ENCODE assay signal across 11 cellular contexts in the genomic region with DNA sequence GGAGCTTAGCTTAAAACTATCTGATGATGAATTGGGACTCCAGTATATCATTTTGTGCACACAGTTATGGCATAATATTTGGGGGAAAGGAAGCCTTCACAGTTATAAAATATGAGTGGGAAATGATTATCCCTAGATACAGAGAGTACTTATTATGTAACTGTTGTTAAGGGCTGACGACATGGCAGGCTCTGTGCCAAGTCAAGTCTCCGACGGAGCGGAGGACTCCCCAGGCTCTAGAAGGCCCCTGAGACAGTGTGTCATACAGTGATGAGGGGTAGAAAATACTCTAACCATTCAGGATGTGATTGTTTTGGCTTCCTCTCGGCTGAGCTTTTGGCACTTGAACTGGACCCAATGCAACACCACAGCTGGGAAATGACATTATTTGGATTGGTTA.
A peak's percentile ranks its signal among the peaks of the same experiment; 100 is the strongest.
DNase-seq lines count a peak whose midpoint lies in the region; ATAC-seq and TF ChIP-seq lines count a peak whose summit lies in the region.
"Had no signal": no experiment of that assay in that cellular context is flagged by ENCODE, and none has a peak within 500 bp of the region (broad histone marks: within the 10 kb centered on the region; RNA-seq: fewer than 3 reads in every experiment).

No MANE protein-coding gene starts in this region.

- peaks cover 13% of the 10 kb centered on the region for H3K36me3 Mint-ChIP-seq in WTC11

- 16 to 28% methylated on average over 5 of the region's 5 CpGs for WGBS in lung, 2 donors

- CTCF ChIA-PET in AG04449 (lab: Yijun Ruan, JAX) (interaction anchor here (0.9 to 1.2 kb wide), 3 partner anchors 13 to 326 kb away, joined by 3 to 5 read pairs (median 4); no protein-coding TSS in a partner anchor), WTC11 (lab: Charles Lee) (no interaction called here)

- H3K4me3 ChIP-seq in AG04449 (ENCODE audit: low read depth, low read length), result no peak overlapping the region
- H3K4me3 ChIP-seq in lung, result no peak overlapping the region
- H3K4me3 ChIP-seq: skin epidermis had no signal

- peaks cover 3 to 16% of the 10 kb centered on the region in 2 donors for H3K4me1 ChIP-seq in lung (ENCODE audit: control insufficient read depth in 2 of 2, insufficient read depth in 2 of 2, low read length in 2 of 2)

- in situ Hi-C loops in KBM-7 (cut with MboI; ENCODE audit: low pct_unique_long_range_greater_than_20kb, low sequenced_read_pairs), result no loop called here

- H3K27ac Mint-ChIP-seq in WTC11, result no peak overlapping the region

- DNase-seq in AG04449 (ENCODE audit: low read depth, low spot score) (peak; percentile 97), NCI-H1092 treated with DMSO at 0.1 percent for 48 hours (lab: John Stamatoyannopoulos, UW) (peak; percentile 75), lung (ENCODE audit: low spot score) (peak; percentile 67), WTC11 (ENCODE audit: low spot score) (no peak), KBM-7 (no peak)
- DNase-seq: H9, OCI-M1 had no signal

- H3K4me3 Mint-ChIP-seq in WTC11, result no peak overlapping the region
- H3K4me3 Mint-ChIP-seq: H9 had no signal

- no peaks in the 10 kb centered on the region for H3K27me3 Mint-ChIP-seq in WTC11 (ENCODE audit: low read depth)

- H3K27ac ChIP-seq in cingulate gyrus (ENCODE audit: low read depth, low read length) (peak overlapping the region; percentile 43), lung (ENCODE audit: low read depth in 1 of 2, low read length in 1 of 2) (no peak overlapping the region)

- H3K27me3 ChIP-seq in lung (ENCODE audit: control insufficient read depth, insufficient read depth), result no peaks in the 10 kb centered on the region

- H3K9me3 Mint-ChIP-seq in WTC11, result peaks cover 20% of the 10 kb centered on the region

- ATAC-seq in lung (ENCODE audit: insufficient read depth, low FRiP score) (peak; percentile 82), WTC11 (no peak), HG03045 (IDR thresholded peaks at IDR 0.05; ENCODE audit: unreplicated experiment) (no peak), GM21360 (IDR thresholded peaks at IDR 0.05; ENCODE audit: unreplicated experiment) (no peak)

- peaks cover 39% of the 10 kb centered on the region for H3K4me1 Mint-ChIP-seq in WTC11

- no peaks in the 10 kb centered on the region for H3K36me3 ChIP-seq in lung (ENCODE audit: control insufficient read depth in 2 of 2, insufficient read depth in 2 of 2, low read length in 2 of 2)

- no peaks in the 10 kb centered on the region for H3K9me3 ChIP-seq in lung (ENCODE audit: control insufficient read depth in 2 of 2, insufficient read depth in 1 of 2, low read length in 1 of 2)

- POLR2A ChIA-PET in AG04449 (lab: Yijun Ruan, JAX) (interaction anchor here (1.0 kb wide), 3 partner anchors 11 to 207 kb away, joined by 3 read pairs; no protein-coding TSS in a partner anchor), WTC11 (lab: Charles Lee) (no interaction called here)

- no peak for TF ChIP-seq CTCF in AG04449 (IDR thresholded peaks at IDR 0.05; ENCODE audit: insufficient read depth, low read length, missing control alignments)
- TF ChIP-seq CTCF in lung (IDR thresholded peaks at IDR 0.05; ENCODE audit: control extremely low read depth, extremely low read depth), result no peak
- no peak for TF ChIP-seq CTCF in WTC11 (IDR thresholded peaks at IDR 0.05)

TF ChIP-seq in WTC11, 78 proteins besides CTCF, POLR2A, EP300 and RAD21 (continues in another document):
- TF ChIP-seq, protein P1, sequence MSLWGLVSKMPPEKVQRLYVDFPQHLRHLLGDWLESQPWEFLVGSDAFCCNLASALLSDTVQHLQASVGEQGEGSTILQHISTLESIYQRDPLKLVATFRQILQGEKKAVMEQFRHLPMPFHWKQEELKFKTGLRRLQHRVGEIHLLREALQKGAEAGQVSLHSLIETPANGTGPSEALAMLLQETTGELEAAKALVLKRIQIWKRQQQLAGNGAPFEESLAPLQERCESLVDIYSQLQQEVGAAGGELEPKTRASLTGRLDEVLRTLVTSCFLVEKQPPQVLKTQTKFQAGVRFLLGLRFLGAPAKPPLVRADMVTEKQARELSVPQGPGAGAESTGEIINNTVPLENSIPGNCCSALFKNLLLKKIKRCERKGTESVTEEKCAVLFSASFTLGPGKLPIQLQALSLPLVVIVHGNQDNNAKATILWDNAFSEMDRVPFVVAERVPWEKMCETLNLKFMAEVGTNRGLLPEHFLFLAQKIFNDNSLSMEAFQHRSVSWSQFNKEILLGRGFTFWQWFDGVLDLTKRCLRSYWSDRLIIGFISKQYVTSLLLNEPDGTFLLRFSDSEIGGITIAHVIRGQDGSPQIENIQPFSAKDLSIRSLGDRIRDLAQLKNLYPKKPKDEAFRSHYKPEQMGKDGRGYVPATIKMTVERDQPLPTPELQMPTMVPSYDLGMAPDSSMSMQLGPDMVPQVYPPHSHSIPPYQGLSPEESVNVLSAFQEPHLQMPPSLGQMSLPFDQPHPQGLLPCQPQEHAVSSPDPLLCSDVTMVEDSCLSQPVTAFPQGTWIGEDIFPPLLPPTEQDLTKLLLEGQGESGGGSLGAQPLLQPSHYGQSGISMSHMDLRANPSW (CRISPR knock-in tag; conservative IDR thresholded peaks at IDR 0.05; ENCODE audit: low read depth), result no peak
- TF ChIP-seq, protein P2, sequence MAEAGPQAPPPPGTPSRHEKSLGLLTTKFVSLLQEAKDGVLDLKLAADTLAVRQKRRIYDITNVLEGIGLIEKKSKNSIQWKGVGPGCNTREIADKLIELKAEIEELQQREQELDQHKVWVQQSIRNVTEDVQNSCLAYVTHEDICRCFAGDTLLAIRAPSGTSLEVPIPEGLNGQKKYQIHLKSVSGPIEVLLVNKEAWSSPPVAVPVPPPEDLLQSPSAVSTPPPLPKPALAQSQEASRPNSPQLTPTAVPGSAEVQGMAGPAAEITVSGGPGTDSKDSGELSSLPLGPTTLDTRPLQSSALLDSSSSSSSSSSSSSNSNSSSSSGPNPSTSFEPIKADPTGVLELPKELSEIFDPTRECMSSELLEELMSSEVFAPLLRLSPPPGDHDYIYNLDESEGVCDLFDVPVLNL (CRISPR knock-in tag; IDR thresholded peaks at IDR 0.05; ENCODE audit: borderline replicate concordance, low read depth), result no peak
- TF ChIP-seq NFATC4 (CRISPR knock-in tag; IDR thresholded peaks at IDR 0.05), result no peak
- TF ChIP-seq, protein P3, sequence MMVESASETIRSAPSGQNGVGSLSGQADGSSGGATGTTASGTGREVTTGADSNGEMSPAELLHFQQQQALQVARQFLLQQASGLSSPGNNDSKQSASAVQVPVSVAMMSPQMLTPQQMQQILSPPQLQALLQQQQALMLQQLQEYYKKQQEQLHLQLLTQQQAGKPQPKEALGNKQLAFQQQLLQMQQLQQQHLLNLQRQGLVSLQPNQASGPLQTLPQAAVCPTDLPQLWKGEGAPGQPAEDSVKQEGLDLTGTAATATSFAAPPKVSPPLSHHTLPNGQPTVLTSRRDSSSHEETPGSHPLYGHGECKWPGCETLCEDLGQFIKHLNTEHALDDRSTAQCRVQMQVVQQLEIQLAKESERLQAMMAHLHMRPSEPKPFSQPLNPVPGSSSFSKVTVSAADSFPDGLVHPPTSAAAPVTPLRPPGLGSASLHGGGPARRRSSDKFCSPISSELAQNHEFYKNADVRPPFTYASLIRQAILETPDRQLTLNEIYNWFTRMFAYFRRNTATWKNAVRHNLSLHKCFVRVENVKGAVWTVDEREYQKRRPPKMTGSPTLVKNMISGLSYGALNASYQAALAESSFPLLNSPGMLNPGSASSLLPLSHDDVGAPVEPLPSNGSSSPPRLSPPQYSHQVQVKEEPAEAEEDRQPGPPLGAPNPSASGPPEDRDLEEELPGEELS (CRISPR knock-in tag; IDR thresholded peaks at IDR 0.05), result no peak
- TF ChIP-seq, protein P4, sequence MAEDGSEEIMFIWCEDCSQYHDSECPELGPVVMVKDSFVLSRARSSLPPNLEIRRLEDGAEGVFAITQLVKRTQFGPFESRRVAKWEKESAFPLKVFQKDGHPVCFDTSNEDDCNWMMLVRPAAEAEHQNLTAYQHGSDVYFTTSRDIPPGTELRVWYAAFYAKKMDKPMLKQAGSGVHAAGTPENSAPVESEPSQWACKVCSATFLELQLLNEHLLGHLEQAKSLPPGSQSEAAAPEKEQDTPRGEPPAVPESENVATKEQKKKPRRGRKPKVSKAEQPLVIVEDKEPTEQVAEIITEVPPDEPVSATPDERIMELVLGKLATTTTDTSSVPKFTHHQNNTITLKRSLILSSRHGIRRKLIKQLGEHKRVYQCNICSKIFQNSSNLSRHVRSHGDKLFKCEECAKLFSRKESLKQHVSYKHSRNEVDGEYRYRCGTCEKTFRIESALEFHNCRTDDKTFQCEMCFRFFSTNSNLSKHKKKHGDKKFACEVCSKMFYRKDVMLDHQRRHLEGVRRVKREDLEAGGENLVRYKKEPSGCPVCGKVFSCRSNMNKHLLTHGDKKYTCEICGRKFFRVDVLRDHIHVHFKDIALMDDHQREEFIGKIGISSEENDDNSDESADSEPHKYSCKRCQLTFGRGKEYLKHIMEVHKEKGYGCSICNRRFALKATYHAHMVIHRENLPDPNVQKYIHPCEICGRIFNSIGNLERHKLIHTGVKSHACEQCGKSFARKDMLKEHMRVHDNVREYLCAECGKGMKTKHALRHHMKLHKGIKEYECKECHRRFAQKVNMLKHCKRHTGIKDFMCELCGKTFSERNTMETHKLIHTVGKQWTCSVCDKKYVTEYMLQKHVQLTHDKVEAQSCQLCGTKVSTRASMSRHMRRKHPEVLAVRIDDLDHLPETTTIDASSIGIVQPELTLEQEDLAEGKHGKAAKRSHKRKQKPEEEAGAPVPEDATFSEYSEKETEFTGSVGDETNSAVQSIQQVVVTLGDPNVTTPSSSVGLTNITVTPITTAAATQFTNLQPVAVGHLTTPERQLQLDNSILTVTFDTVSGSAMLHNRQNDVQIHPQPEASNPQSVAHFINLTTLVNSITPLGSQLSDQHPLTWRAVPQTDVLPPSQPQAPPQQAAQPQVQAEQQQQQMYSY (CRISPR knock-in tag; IDR thresholded peaks at IDR 0.05), result no peak
- TF ChIP-seq ELF4 (CRISPR knock-in tag; IDR thresholded peaks at IDR 0.05; ENCODE audit: low read depth), result no peak
- TF ChIP-seq, protein P5, sequence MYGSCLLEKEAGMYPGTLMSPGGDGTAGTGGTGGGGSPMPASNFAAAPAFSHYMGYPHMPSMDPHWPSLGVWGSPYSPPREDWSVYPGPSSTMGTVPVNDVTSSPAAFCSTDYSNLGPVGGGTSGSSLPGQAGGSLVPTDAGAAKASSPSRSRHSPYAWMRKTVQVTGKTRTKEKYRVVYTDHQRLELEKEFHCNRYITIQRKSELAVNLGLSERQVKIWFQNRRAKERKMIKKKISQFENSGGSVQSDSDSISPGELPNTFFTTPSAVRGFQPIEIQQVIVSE (CRISPR knock-in tag; IDR thresholded peaks at IDR 0.05; ENCODE audit: borderline replicate concordance), result no peak
- no peak for TF ChIP-seq GABPB1 (CRISPR knock-in tag; IDR thresholded peaks at IDR 0.05)

Comparison
In these comparisons a context has a peak if more than half of its experiments do, and no peak if none do; other contexts are left out.
1. DNase-seq: peak in AG04449 (single experiment), NCI-H1092 treated with DMSO at 0.1 percent for 48 hours (single experiment) and lung (single experiment); none in WTC11 (single experiment) and KBM-7 (single experiment).